1 cellular context compared by ENCODE assay signal in the genomic region with DNA sequence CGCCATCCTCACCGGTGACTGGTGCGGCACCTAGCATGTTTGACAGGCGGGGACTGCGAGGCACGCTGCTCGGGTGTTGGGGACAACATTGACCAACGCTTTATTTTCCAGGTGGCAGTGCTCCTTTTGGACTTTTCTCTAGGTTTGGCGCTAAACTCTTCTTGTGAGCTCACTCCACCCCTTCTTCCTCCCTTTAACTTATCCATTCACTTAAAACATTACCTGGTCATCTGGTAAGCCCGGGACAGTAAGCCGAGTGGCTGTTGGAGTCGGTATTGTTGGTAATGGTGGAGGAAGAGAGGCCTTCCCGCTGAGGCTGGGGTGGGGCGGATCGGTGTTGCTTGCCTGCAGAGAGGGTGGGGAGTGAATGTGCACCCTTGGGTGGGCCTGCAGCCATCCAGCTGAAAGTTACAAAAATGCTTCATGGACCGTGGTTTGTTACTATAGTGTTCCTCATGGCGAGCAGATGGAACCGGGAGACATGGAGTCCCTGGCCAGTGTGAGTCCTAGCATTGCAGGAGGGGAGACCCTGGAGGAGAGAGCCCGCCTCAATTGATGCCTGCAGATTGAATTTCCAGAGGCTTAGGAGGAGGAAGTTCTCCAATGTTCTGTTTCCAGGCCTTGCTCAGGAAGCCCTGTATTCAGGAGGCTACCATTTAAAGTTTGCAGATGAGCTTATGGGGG.
A peak's percentile ranks its signal among the peaks of the same experiment; 100 is the strongest.
TF ChIP-seq lines count a peak whose summit lies in the region.

No MANE protein-coding gene starts in this region.

TF ChIP-seq in GM12878, 131 proteins besides CTCF, POLR2A, EP300 and RAD21 (continued from another document and continues in another):
- peak; percentile 9; the same call in 1 of the 2 replicates for TF ChIP-seq PRDM15 (CRISPR knock-in tag; IDR thresholded peaks at IDR 0.05)
- peak; percentile 83 for TF ChIP-seq CHD1 (IDR thresholded peaks at IDR 0.05; ENCODE audit: low read depth, low read length)
- peak; percentile 3; the same call in 1 of the 2 replicates for TF ChIP-seq CREM (IDR thresholded peaks at IDR 0.05; ENCODE audit: low read depth)
- TF ChIP-seq TARDBP (IDR thresholded peaks at IDR 0.05; ENCODE audit: borderline replicate concordance) = no peak
- no peak; the same call in 1 of the 2 replicates for TF ChIP-seq LARP7 (IDR thresholded peaks at IDR 0.05)
- no peak for TF ChIP-seq ZNF687 (IDR thresholded peaks at IDR 0.05)
- no peak for TF ChIP-seq BRCA1 (IDR thresholded peaks at IDR 0.05; ENCODE audit: low read depth, low read length)
- TF ChIP-seq, protein P1, sequence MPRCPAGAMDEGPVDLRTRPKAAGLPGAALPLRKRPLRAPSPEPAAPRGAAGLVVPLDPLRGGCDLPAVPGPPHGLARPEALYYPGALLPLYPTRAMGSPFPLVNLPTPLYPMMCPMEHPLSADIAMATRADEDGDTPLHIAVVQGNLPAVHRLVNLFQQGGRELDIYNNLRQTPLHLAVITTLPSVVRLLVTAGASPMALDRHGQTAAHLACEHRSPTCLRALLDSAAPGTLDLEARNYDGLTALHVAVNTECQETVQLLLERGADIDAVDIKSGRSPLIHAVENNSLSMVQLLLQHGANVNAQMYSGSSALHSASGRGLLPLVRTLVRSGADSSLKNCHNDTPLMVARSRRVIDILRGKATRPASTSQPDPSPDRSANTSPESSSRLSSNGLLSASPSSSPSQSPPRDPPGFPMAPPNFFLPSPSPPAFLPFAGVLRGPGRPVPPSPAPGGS (IDR thresholded peaks at IDR 0.05; ENCODE audit: borderline replicate concordance, insufficient read depth, low read depth, low read length, poor library complexity, severe bottlenecking) = no peak
- TF ChIP-seq MYB (IDR thresholded peaks at IDR 0.05; ENCODE audit: borderline replicate concordance, low read depth, low read length) = no peak
- TF ChIP-seq RFX5 (IDR thresholded peaks at IDR 0.05; ENCODE audit: low read depth, low read length) = no peak
- no peak for TF ChIP-seq CEBPB (IDR thresholded peaks at IDR 0.05; ENCODE audit: borderline replicate concordance in 1 of 2, low read depth in 2 of 2, low read length in 2 of 2)
- no peak for TF ChIP-seq ATF2 (IDR thresholded peaks at IDR 0.05; ENCODE audit: low read length)
- TF ChIP-seq, protein P2, sequence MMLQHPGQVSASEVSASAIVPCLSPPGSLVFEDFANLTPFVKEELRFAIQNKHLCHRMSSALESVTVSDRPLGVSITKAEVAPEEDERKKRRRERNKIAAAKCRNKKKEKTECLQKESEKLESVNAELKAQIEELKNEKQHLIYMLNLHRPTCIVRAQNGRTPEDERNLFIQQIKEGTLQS (IDR thresholded peaks at IDR 0.05; ENCODE audit: borderline replicate concordance, extremely low read depth, low read depth, low read length) = no peak
- TF ChIP-seq SUPT20H (IDR thresholded peaks at IDR 0.05; ENCODE audit: borderline replicate concordance, control insufficient read depth, low read depth, low read length) = no peak
- no peak for TF ChIP-seq NFIC (IDR thresholded peaks at IDR 0.05; ENCODE audit: low read depth, low read length)
- TF ChIP-seq RCOR1 (conservative IDR thresholded peaks at IDR 0.05; ENCODE audit: low read depth, low read length) = no peak
- TF ChIP-seq SREBF2 (IDR thresholded peaks at IDR 0.05; ENCODE audit: low read length) = no peak
- no peak for TF ChIP-seq DPF2 (IDR thresholded peaks at IDR 0.05)
- TF ChIP-seq YY1 (IDR thresholded peaks at IDR 0.05; ENCODE audit: low read depth, low read length) = no peak
- no peak for TF ChIP-seq PKNOX1 (IDR thresholded peaks at IDR 0.05)
- no peak for TF ChIP-seq KLF5 (IDR thresholded peaks at IDR 0.05; ENCODE audit: partially characterized antibody)
- no peak for TF ChIP-seq ESRRA (IDR thresholded peaks at IDR 0.05; ENCODE audit: low read length)
- no peak for TF ChIP-seq HDAC6 (IDR thresholded peaks at IDR 0.05; ENCODE audit: unreplicated experiment)
- no peak for TF ChIP-seq CUX1 (IDR thresholded peaks at IDR 0.05; ENCODE audit: insufficient replicate concordance, low read depth, low read length)
- TF ChIP-seq USF2 (IDR thresholded peaks at IDR 0.05; ENCODE audit: borderline replicate concordance, low read depth, low read length) = no peak
- no peak for TF ChIP-seq ZNF24 (IDR thresholded peaks at IDR 0.05)
- TF ChIP-seq GATAD2B (conservative IDR thresholded peaks at IDR 0.05; ENCODE audit: low read depth) = no peak
- TF ChIP-seq, protein P3, sequence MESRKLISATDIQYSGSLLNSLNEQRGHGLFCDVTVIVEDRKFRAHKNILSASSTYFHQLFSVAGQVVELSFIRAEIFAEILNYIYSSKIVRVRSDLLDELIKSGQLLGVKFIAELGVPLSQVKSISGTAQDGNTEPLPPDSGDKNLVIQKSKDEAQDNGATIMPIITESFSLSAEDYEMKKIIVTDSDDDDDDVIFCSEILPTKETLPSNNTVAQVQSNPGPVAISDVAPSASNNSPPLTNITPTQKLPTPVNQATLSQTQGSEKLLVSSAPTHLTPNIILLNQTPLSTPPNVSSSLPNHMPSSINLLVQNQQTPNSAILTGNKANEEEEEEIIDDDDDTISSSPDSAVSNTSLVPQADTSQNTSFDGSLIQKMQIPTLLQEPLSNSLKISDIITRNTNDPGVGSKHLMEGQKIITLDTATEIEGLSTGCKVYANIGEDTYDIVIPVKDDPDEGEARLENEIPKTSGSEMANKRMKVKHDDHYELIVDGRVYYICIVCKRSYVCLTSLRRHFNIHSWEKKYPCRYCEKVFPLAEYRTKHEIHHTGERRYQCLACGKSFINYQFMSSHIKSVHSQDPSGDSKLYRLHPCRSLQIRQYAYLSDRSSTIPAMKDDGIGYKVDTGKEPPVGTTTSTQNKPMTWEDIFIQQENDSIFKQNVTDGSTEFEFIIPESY (IDR thresholded peaks at IDR 0.05) = no peak
- TF ChIP-seq WRNIP1 (IDR thresholded peaks at IDR 0.05; ENCODE audit: borderline replicate concordance, low read depth, low read length) = peak; percentile 43; the same call in 1 of the 2 replicates
- no peak for TF ChIP-seq NFXL1 (IDR thresholded peaks at IDR 0.05; ENCODE audit: borderline replicate concordance)
- no peak for TF ChIP-seq ZNF384 (IDR thresholded peaks at IDR 0.05; ENCODE audit: borderline replicate concordance, low read depth, low read length)
